14 cellular contexts compared by ENCODE assay signal in genomic region chr11:73578786-73579185, GRCh38.
DNase-seq lines count a peak whose midpoint lies in the region; ATAC-seq and TF ChIP-seq lines count a peak whose summit lies in the region.
"Had no signal": no experiment of that assay in that cellular context is flagged by ENCODE, and none has a peak within 500 bp of the region (broad histone marks: within the 10 kb centered on the region; RNA-seq: fewer than 3 reads in every experiment).

No MANE protein-coding gene starts in this region.

- no peak overlapping the region for H3K9ac ChIP-seq in DND-41 (ENCODE audit: low read depth, low read length)

- peaks cover 12% of the 10 kb centered on the region for H3K36me3 ChIP-seq in DND-41 (ENCODE audit: insufficient read depth, low read length)
- H3K36me3 ChIP-seq: SJCRH30 had no signal

- no peak overlapping the region for H3K4me2 ChIP-seq in DND-41 (ENCODE audit: insufficient read depth, low read length)
- H3K4me2 ChIP-seq: hepatocyte had no signal

- H3K79me2 ChIP-seq in DND-41 (ENCODE audit: insufficient read depth, low read length): peaks cover 56% of the 10 kb centered on the region

- H3K9me3 ChIP-seq in DND-41 (ENCODE audit: insufficient read depth, low read length, severe bottlenecking): no peaks in the 10 kb centered on the region
- H3K9me3 ChIP-seq: Caco-2, SJCRH30 had no signal

- H3K27ac ChIP-seq in DND-41 (ENCODE audit: low read length): no peak overlapping the region
- H3K27ac ChIP-seq: 22Rv1, hepatocyte, SJCRH30 had no signal

- no peak overlapping the region for H3K4me3 ChIP-seq in DND-41 (ENCODE audit: low read depth in 1 of 2, low read length in 2 of 2)
- H3K4me3 ChIP-seq: hepatocyte, SJCRH30 had no signal

- H3K27me3 ChIP-seq in DND-41 (ENCODE audit: insufficient read depth, low read length, poor library complexity): no peaks in the 10 kb centered on the region
- H3K27me3 ChIP-seq: hepatocyte, SJCRH30 had no signal

- DNase-seq in DMS 273 (lab: John Stamatoyannopoulos, UW; ENCODE audit: unreplicated experiment) (peak; percentile 6), DMS 273 treated with DMSO at 0.1 percent for 48 hours (lab: John Stamatoyannopoulos, UW) (no peak), DND-41 (peak; percentile 17), NCI-H510A (lab: John Stamatoyannopoulos, UW) (peak; percentile 7), astrocyte of the hippocampus (ENCODE audit: low read depth, low spot score) (peak; percentile 44), foreskin melanocyte (no peak), NAMALWA (ENCODE audit: low spot score) (no peak), NCI-H446 (lab: John Stamatoyannopoulos, UW) (no peak)
- DNase-seq: Caco-2, mesendoderm, NCI-H2171, SJCRH30 had no signal

- H3K4me1 ChIP-seq in DND-41 (ENCODE audit: insufficient read depth, low read length): peaks cover 5% of the 10 kb centered on the region; the same call in 1 of the 2 replicates
- H3K4me1 ChIP-seq: SJCRH30 had no signal

- H2AFZ ChIP-seq in DND-41 (ENCODE audit: low read depth, low read length): no peak overlapping the region
- H2AFZ ChIP-seq: hepatocyte had no signal

- ATAC-seq in DND-41 (ENCODE audit: insufficient read depth, low read depth): peak; percentile 80

- H4K20me1 ChIP-seq in DND-41 (ENCODE audit: insufficient read depth, low read length): no peaks in the 10 kb centered on the region

- no peak for TF ChIP-seq CTCF in DND-41 (IDR thresholded peaks at IDR 0.05; ENCODE audit: borderline replicate concordance, extremely low read depth, low read length, poor library complexity, severe bottlenecking)

Comparison
In these comparisons a context has a peak if more than half of its experiments do, and no peak if none do; other contexts are left out.
1. DNase-seq: peak in DMS 273 (single experiment), DND-41 (single experiment), NCI-H510A (single experiment) and astrocyte of the hippocampus (single experiment); none in DMS 273 treated with DMSO at 0.1 percent for 48 hours (single experiment), foreskin melanocyte (single experiment), NAMALWA (single experiment) and NCI-H446 (0 of 2).